In the genomic region with DNA sequence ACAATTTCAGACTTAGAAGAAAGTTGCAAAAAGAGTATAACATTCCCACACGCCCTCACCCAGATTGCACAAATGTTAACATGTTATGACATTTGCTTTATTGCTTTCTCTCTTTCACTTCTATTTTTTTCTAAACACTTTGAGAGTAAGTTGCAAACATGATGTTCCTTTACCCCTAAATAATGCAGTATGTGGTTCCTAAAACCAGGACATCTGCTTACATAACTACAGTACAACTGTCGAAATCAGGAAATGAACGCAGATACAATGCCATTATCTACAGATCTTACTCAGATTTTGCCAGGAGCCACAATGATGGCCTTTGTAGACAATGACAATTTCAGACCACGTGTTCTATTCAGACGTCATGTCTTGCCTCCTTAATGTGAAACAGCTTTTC, we compare ENCODE assay signal across 10 cellular contexts.
A peak's percentile ranks its signal among the peaks of the same experiment; 100 is the strongest.
DNase-seq lines count a peak whose midpoint lies in the region; ATAC-seq lines count a peak whose summit lies in the region.
"Had no signal": no experiment of that assay in that cellular context is flagged by ENCODE, and none has a peak within 500 bp of the region (broad histone marks: within the 10 kb centered on the region; RNA-seq: fewer than 3 reads in every experiment).

No MANE protein-coding gene starts in this region.

- no peak for ATAC-seq in GM21737 (IDR thresholded peaks at IDR 0.05; ENCODE audit: unreplicated experiment)
- ATAC-seq: HCT116 had no signal

- H3K4me1 Mint-ChIP-seq in activated naive CD4-positive, alpha-beta T cell treated with anti-CD3 and anti-CD28 coated beads, Interleukin-2, amount 10 ng/mL, durations not matched to agents 7 days and 5 days, result peaks cover 35% of the 10 kb centered on the region

- H3K27me3 Mint-ChIP-seq in activated naive CD4-positive, alpha-beta T cell treated with anti-CD3 and anti-CD28 coated beads, Interleukin-2, amount 10 ng/mL, durations not matched to agents 7 days and 5 days, result no peaks in the 10 kb centered on the region

- no peak overlapping the region for H3K4me3 Mint-ChIP-seq in activated naive CD4-positive, alpha-beta T cell treated with anti-CD3 and anti-CD28 coated beads, Interleukin-2, amount 10 ng/mL, durations not matched to agents 7 days and 5 days

- intact Hi-C loops in posterior cingulate gyrus (cut with DNase I), result no loop called here

- no peaks in the 10 kb centered on the region for H3K9me3 Mint-ChIP-seq in activated naive CD4-positive, alpha-beta T cell treated with anti-CD3 and anti-CD28 coated beads, Interleukin-2, amount 10 ng/mL, durations not matched to agents 7 days and 5 days

- CTCF ChIA-PET in activated naive CD4-positive, alpha-beta T cell treated with anti-CD3 and anti-CD28 coated beads, Interleukin-2, amount 10 ng/mL, durations not matched to agents 7 days and 5 days (lab: Charles Lee), result interaction anchor here (1.3 to 2.1 kb wide), 2 partner anchors 21 to 45 kb away, joined by 3 to 6 read pairs; no protein-coding TSS in a partner anchor

- H3K27ac Mint-ChIP-seq in activated naive CD4-positive, alpha-beta T cell treated with anti-CD3 and anti-CD28 coated beads, Interleukin-2, amount 10 ng/mL, durations not matched to agents 7 days and 5 days, result peak overlapping the region; percentile 57

- DNase-seq in activated naive CD4-positive, alpha-beta T cell treated with anti-CD3 and anti-CD28 coated beads, Interleukin-2, amount 10 ng/mL, durations not matched to agents 7 days and 5 days, result no peak
- no peak for DNase-seq in activated naive CD4-positive, alpha-beta T cell (lab: John Stamatoyannopoulos, UW)
- DNase-seq in SIG-M5 (lab: John Stamatoyannopoulos, UW), result peak; percentile 71
- DNase-seq in foreskin melanocyte, result peak; percentile 95
- DNase-seq in superior temporal gyrus (ENCODE audit: extremely low spot score), result peak; percentile 80
- DNase-seq in NCI-H524 (lab: John Stamatoyannopoulos, UW), result no peak
- DNase-seq in posterior cingulate gyrus, result no peak
- DNase-seq: NCI-H510A treated with DMSO at 0.1 percent for 48 hours had no signal

- H3K36me3 Mint-ChIP-seq in activated naive CD4-positive, alpha-beta T cell treated with anti-CD3 and anti-CD28 coated beads, Interleukin-2, amount 10 ng/mL, durations not matched to agents 7 days and 5 days, result peaks cover 13% of the 10 kb centered on the region

Comparison
In these comparisons a context has a peak if more than half of its experiments do, and no peak if none do; other contexts are left out.
1. DNase-seq: peak in SIG-M5 (single experiment), foreskin melanocyte (single experiment) and superior temporal gyrus (single experiment); none in activated naive CD4-positive, alpha-beta T cell treated with anti-CD3 and anti-CD28 coated beads, Interleukin-2, amount 10 ng/mL, durations not matched to agents 7 days and 5 days (single experiment), activated naive CD4-positive, alpha-beta T cell (0 of 4), NCI-H524 (0 of 2) and posterior cingulate gyrus (0 of 10).